ENCODE assay signal across 10 cellular contexts in the genomic region with DNA sequence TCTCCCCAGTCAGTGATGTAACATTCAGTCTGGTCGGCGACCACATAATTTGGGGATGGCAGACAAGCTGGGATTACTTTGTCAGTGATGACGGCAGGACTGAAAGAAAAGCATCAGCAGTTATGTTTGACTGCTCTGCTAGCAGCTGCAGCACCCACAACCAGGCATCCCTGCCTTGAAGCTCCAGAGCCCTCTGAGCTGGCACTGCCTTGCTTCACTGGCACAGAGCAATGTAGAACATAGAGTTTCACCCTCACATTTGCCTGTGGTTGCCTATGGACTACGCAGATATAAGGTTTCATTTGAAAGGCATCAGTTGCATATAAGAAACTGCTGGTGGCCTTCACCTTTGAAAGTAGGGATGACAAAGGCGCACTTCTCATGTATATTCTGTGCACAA. TPM values are rescaled to one million over a fixed set of nuclear protein-coding genes. Genes with fewer than 3 reads are reported as not detected.
"Had no signal": no experiment of that assay in that cellular context is flagged by ENCODE, and none has a peak within 500 bp of the region (broad histone marks: within the 10 kb centered on the region; RNA-seq: fewer than 3 reads in every experiment).

No MANE protein-coding gene starts in this region.

RNA-seq across cellular contexts. Expression of a gene that starts 12.3 kb away (rescaled TPM):
- total RNA-seq: OCI-LY7, PC-3, PC-9, Right ventricle myocardium inferior, Right ventricle myocardium superior, RPMI7951, SJCRH30, SJSA1, SK-MEL-5 had no signal

RNA-seq across cellular contexts. Expression of a gene that starts 25.6 kb away (rescaled TPM):
- total RNA-seq: PC-3, PC-9, Peyer's patch, Right ventricle myocardium inferior, RPMI7951, SJSA1, SK-MEL-5 had no signal
